In the genomic region with DNA sequence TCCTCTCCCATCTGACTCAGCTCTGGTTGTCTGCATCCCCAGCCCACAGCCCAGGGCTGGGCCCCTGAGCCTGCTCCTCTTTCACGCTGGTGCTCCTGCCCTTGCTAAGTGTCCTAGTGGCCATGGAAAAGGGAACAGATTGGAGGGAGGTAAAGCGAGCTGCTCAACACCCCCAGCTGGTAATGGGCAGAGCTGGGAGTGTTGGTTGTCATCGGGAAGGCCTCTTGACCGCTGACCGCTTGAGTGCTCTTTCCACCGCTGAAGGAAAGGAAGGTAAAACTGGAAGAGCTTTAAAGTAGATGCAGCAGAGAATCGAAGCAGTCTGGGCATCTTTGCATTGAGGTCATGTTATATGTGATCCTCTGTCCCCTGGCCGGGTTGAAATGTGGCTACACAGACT, we compare ENCODE assay signal across 1 cellular context.
TF ChIP-seq lines count a peak whose summit lies in the region.

No MANE protein-coding gene starts in this region.

TF ChIP-seq in H1, 55 proteins besides CTCF, POLR2A, EP300 and RAD21:
- TF ChIP-seq SIN3A (conservative IDR thresholded peaks at IDR 0.05 in 1 of 2, IDR thresholded peaks at IDR 0.05 in 1 of 2; ENCODE audit: low read depth in 1 of 2, low read length in 2 of 2) (no peak), HDAC2 (IDR thresholded peaks at IDR 0.05; ENCODE audit: borderline replicate concordance in 1 of 2, low read depth in 2 of 2, low read length in 2 of 2) (no peak), CBX8 (IDR thresholded peaks at IDR 0.05; ENCODE audit: borderline replicate concordance, low read depth, low read length) (no peak), CBX5 (IDR thresholded peaks at IDR 0.05; ENCODE audit: low read depth, low read length) (no peak)
- TF ChIP-seq, protein P1, sequence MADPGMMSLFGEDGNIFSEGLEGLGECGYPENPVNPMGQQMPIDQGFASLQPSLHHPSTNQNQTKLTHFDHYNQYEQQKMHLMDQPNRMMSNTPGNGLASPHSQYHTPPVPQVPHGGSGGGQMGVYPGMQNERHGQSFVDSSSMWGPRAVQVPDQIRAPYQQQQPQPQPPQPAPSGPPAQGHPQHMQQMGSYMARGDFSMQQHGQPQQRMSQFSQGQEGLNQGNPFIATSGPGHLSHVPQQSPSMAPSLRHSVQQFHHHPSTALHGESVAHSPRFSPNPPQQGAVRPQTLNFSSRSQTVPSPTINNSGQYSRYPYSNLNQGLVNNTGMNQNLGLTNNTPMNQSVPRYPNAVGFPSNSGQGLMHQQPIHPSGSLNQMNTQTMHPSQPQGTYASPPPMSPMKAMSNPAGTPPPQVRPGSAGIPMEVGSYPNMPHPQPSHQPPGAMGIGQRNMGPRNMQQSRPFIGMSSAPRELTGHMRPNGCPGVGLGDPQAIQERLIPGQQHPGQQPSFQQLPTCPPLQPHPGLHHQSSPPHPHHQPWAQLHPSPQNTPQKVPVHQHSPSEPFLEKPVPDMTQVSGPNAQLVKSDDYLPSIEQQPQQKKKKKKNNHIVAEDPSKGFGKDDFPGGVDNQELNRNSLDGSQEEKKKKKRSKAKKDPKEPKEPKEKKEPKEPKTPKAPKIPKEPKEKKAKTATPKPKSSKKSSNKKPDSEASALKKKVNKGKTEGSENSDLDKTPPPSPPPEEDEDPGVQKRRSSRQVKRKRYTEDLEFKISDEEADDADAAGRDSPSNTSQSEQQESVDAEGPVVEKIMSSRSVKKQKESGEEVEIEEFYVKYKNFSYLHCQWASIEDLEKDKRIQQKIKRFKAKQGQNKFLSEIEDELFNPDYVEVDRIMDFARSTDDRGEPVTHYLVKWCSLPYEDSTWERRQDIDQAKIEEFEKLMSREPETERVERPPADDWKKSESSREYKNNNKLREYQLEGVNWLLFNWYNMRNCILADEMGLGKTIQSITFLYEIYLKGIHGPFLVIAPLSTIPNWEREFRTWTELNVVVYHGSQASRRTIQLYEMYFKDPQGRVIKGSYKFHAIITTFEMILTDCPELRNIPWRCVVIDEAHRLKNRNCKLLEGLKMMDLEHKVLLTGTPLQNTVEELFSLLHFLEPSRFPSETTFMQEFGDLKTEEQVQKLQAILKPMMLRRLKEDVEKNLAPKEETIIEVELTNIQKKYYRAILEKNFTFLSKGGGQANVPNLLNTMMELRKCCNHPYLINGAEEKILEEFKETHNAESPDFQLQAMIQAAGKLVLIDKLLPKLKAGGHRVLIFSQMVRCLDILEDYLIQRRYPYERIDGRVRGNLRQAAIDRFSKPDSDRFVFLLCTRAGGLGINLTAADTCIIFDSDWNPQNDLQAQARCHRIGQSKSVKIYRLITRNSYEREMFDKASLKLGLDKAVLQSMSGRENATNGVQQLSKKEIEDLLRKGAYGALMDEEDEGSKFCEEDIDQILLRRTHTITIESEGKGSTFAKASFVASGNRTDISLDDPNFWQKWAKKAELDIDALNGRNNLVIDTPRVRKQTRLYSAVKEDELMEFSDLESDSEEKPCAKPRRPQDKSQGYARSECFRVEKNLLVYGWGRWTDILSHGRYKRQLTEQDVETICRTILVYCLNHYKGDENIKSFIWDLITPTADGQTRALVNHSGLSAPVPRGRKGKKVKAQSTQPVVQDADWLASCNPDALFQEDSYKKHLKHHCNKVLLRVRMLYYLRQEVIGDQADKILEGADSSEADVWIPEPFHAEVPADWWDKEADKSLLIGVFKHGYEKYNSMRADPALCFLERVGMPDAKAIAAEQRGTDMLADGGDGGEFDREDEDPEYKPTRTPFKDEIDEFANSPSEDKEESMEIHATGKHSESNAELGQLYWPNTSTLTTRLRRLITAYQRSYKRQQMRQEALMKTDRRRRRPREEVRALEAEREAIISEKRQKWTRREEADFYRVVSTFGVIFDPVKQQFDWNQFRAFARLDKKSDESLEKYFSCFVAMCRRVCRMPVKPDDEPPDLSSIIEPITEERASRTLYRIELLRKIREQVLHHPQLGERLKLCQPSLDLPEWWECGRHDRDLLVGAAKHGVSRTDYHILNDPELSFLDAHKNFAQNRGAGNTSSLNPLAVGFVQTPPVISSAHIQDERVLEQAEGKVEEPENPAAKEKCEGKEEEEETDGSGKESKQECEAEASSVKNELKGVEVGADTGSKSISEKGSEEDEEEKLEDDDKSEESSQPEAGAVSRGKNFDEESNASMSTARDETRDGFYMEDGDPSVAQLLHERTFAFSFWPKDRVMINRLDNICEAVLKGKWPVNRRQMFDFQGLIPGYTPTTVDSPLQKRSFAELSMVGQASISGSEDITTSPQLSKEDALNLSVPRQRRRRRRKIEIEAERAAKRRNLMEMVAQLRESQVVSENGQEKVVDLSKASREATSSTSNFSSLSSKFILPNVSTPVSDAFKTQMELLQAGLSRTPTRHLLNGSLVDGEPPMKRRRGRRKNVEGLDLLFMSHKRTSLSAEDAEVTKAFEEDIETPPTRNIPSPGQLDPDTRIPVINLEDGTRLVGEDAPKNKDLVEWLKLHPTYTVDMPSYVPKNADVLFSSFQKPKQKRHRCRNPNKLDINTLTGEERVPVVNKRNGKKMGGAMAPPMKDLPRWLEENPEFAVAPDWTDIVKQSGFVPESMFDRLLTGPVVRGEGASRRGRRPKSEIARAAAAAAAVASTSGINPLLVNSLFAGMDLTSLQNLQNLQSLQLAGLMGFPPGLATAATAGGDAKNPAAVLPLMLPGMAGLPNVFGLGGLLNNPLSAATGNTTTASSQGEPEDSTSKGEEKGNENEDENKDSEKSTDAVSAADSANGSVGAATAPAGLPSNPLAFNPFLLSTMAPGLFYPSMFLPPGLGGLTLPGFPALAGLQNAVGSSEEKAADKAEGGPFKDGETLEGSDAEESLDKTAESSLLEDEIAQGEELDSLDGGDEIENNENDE (IDR thresholded peaks at IDR 0.05; ENCODE audit: insufficient replicate concordance, low read length) = no peak
